Comparison of ENCODE assay signal across 1 cellular context in genomic region chr15:90000175-90000923, GRCh38.
A peak's percentile ranks its signal among the peaks of the same experiment; 100 is the strongest.
TF ChIP-seq lines count a peak whose summit lies in the region.

No MANE protein-coding gene starts in this region.

TF ChIP-seq in HepG2, 621 proteins besides CTCF, POLR2A, EP300 and RAD21 (continued from another document and continues in another):
- TF ChIP-seq ZNF430 (CRISPR knock-in tag; IDR thresholded peaks at IDR 0.05) (no peak), JARID2 (CRISPR knock-in tag; IDR thresholded peaks at IDR 0.05; ENCODE audit: insufficient replicate concordance) (no peak), MYPOP (CRISPR knock-in tag; IDR thresholded peaks at IDR 0.05) (no peak), ARID2 (CRISPR knock-in tag; IDR thresholded peaks at IDR 0.05; ENCODE audit: borderline replicate concordance) (no peak), AFF4 (CRISPR knock-in tag; IDR thresholded peaks at IDR 0.05) (no peak), TCF12 (IDR thresholded peaks at IDR 0.05) (no peak), TCF12 (CRISPR knock-in tag; IDR thresholded peaks at IDR 0.05) (no peak), THAP9 (CRISPR knock-in tag; IDR thresholded peaks at IDR 0.05; ENCODE audit: borderline replicate concordance) (no peak), ZNF235 (CRISPR knock-in tag; IDR thresholded peaks at IDR 0.05; ENCODE audit: borderline replicate concordance) (no peak), PPARG (CRISPR knock-in tag; conservative IDR thresholded peaks at IDR 0.05) (no peak), PHF8 (CRISPR knock-in tag; IDR thresholded peaks at IDR 0.05) (peak; percentile 16; the same call in 1 of the 2 replicates), PATZ1 (CRISPR knock-in tag; IDR thresholded peaks at IDR 0.05) (peak; percentile 80), ZNF550 (CRISPR knock-in tag; IDR thresholded peaks at IDR 0.05; ENCODE audit: borderline replicate concordance) (no peak), ZNF17 (CRISPR knock-in tag; IDR thresholded peaks at IDR 0.05) (no peak), ZNF530 (CRISPR knock-in tag; IDR thresholded peaks at IDR 0.05; ENCODE audit: low read depth) (no peak), ZBTB37 (CRISPR knock-in tag; IDR thresholded peaks at IDR 0.05) (no peak), ZNF619 (CRISPR knock-in tag; IDR thresholded peaks at IDR 0.05) (no peak), ZSCAN29 (CRISPR knock-in tag; conservative IDR thresholded peaks at IDR 0.05) (no peak), HNRNPL (IDR thresholded peaks at IDR 0.05; ENCODE audit: low read depth, low read length) (no peak), KDM1A (CRISPR knock-in tag; IDR thresholded peaks at IDR 0.05) (no peak), U2AF2 (IDR thresholded peaks at IDR 0.05; ENCODE audit: low read depth, low read length) (peak; percentile 11; the same call in 1 of the 2 replicates), ELK4 (CRISPR knock-in tag; IDR thresholded peaks at IDR 0.05; ENCODE audit: borderline replicate concordance) (no peak), ZNF672 (CRISPR knock-in tag; IDR thresholded peaks at IDR 0.05) (no peak), ZFX (CRISPR knock-in tag; IDR thresholded peaks at IDR 0.05; ENCODE audit: low read depth) (peak; percentile 60), ZNF775 (CRISPR knock-in tag; IDR thresholded peaks at IDR 0.05; ENCODE audit: borderline replicate concordance) (no peak), MBD4 (IDR thresholded peaks at IDR 0.05; ENCODE audit: borderline replicate concordance, low read length) (no peak), ZNF850 (CRISPR knock-in tag; conservative IDR thresholded peaks at IDR 0.05) (no peak), MEIS1 (CRISPR knock-in tag; IDR thresholded peaks at IDR 0.05; ENCODE audit: borderline replicate concordance) (no peak), RARG (CRISPR knock-in tag; IDR thresholded peaks at IDR 0.05; ENCODE audit: low read depth) (no peak), THYN1 (CRISPR knock-in tag; IDR thresholded peaks at IDR 0.05; ENCODE audit: borderline replicate concordance, low read depth) (no peak), KDM5B (CRISPR knock-in tag; IDR thresholded peaks at IDR 0.05; ENCODE audit: borderline replicate concordance) (0 out of 2 replicates have a peak, but pooled peaks have one; percentile 31), RBM39 (IDR thresholded peaks at IDR 0.05; ENCODE audit: low read depth, low read length, poor library complexity, severe bottlenecking) (peak; percentile 78), AKAP8 (CRISPR knock-in tag; IDR thresholded peaks at IDR 0.05) (no peak), GATAD2A (CRISPR knock-in tag; IDR thresholded peaks at IDR 0.05) (0 out of 2 replicates have a peak, but pooled peaks have one; percentile 9), ZNF292 (CRISPR knock-in tag; IDR thresholded peaks at IDR 0.05; ENCODE audit: borderline replicate concordance, low read depth) (no peak), SALL1 (CRISPR knock-in tag; IDR thresholded peaks at IDR 0.05) (no peak), GRHL1 (CRISPR knock-in tag; conservative IDR thresholded peaks at IDR 0.05) (no peak), MED13 (CRISPR knock-in tag; IDR thresholded peaks at IDR 0.05) (no peak), ARID5B (CRISPR knock-in tag; IDR thresholded peaks at IDR 0.05) (no peak), ZNF737 (CRISPR knock-in tag; IDR thresholded peaks at IDR 0.05; ENCODE audit: borderline replicate concordance) (no peak), ZNF703 (CRISPR knock-in tag; IDR thresholded peaks at IDR 0.05; ENCODE audit: borderline replicate concordance) (no peak), RFX1 (IDR thresholded peaks at IDR 0.05) (no peak), HHEX (CRISPR knock-in tag; IDR thresholded peaks at IDR 0.05) (no peak), NR0B2 (CRISPR knock-in tag; IDR thresholded peaks at IDR 0.05) (no peak)
